10 cellular contexts compared by ENCODE assay signal in genomic region chrX:91434351-91435168, GRCh38. TPM values are rescaled to one million over a fixed set of nuclear protein-coding genes. Genes with fewer than 3 reads are reported as not detected.
DNase-seq lines count a peak whose midpoint lies in the region; ATAC-seq, FAIRE-seq and TF ChIP-seq lines count a peak whose summit lies in the region.
"Had no signal": no experiment of that assay in that cellular context is flagged by ENCODE, and none has a peak within 500 bp of the region (broad histone marks: within the 10 kb centered on the region; RNA-seq: fewer than 3 reads in every experiment).

TSS of gene PABPC5 (plus strand) at chrX:91434839. CDS start at chrX:91435578, 739 bp downstream.

- H2BK5ac ChIP-seq in H1 (ENCODE audit: low read depth, low read length), result no peak within 1 kb of the TSS

- H4K5ac ChIP-seq in H1 (ENCODE audit: insufficient read length, low read depth, low read length), result no peak within 1 kb of the TSS

- H3K27me3 Mint-ChIP-seq in activated T-cell treated with anti-CD3 and anti-CD28 coated beads, Interleukin-2, amount 50 U/mL, for 24 hours, result peaks cover 26% of the 10 kb centered on the region

- peak within 1 kb of the TSS; percentile 83 for H2AFZ ChIP-seq in H1 (ENCODE audit: low read length)

- no peak within 1 kb of the TSS for H2BK20ac ChIP-seq in H1 (ENCODE audit: low read length)

- H3K23me2 ChIP-seq in H1 (ENCODE audit: low read depth, low read length), result 0 out of 2 replicates have a peak, but pooled peaks cover 2% of the 10 kb centered on the region

- intact Hi-C loops in right lobe of liver (cut with DNase I), result no loop called here

- TF ChIP-seq CTCF in H1 (IDR thresholded peaks at IDR 0.05; ENCODE audit: control extremely low read depth in 1 of 3, insufficient read depth in 1 of 3, low read depth in 1 of 3, low read length in 3 of 3) (no peak), right lobe of liver (IDR thresholded peaks at IDR 0.05) (no peak)

- H3K9me3 ChIP-seq in H1 (ENCODE audit: insufficient read depth in 2 of 2, low read depth in 1 of 2, low read length in 1 of 2) (no peaks in the 10 kb centered on the region), right lobe of liver (no peaks in the 10 kb centered on the region)

- no peaks in the 10 kb centered on the region for H3K36me3 Mint-ChIP-seq in activated T-cell treated with anti-CD3 and anti-CD28 coated beads, Interleukin-2, amount 50 U/mL, for 24 hours (ENCODE audit: low read depth)

- no peaks in the 10 kb centered on the region for H3K9me3 Mint-ChIP-seq in activated T-cell treated with anti-CD3 and anti-CD28 coated beads, Interleukin-2, amount 50 U/mL, for 24 hours

- H2AK5ac ChIP-seq in H1 (ENCODE audit: low read depth, low read length), result no peak within 1 kb of the TSS

- WGBS in H1 (ENCODE audit: extremely low coverage in 1 of 2, insufficient coverage in 1 of 2, insufficient read length in 1 of 2, insufficient replicate concordance in 2 of 2, low coverage in 1 of 2, low lambda C conversion rate in 2 of 2, missing lambda C conversion rate in 1 of 2), 2 experiments, result 5% methylated on average over 24 of the region's 48 CpGs; no CpG with 5 or more reads in 1 of the 2 experiments
- whole genome bisulfite sequencing in right lobe of liver (ENCODE audit: insufficient coverage, low coverage, low lambda C conversion rate, missing lambda C conversion rate), result 11% methylated on average over 32 of the region's 48 CpGs

- H3K79me1 ChIP-seq in H1 (ENCODE audit: low read depth, low read length), result no peaks in the 10 kb centered on the region

- CTCF ChIA-PET in H1 (lab: Charles Lee; ENCODE audit: partially characterized antibody), result interaction anchor here (0.7 kb wide), 1 partner anchor 18 kb away, joined by 3 read pairs; no protein-coding TSS in a partner anchor

- ATAC-seq in right lobe of liver (peak; percentile 78 to 94 (median 90)), HG03280 (IDR thresholded peaks at IDR 0.05; ENCODE audit: unreplicated experiment) (no peak)

- H3K4me3 ChIP-seq in H1 (ENCODE audit: extremely low read depth in 1 of 4, insufficient read depth in 2 of 4, low read depth in 3 of 4, low read length in 4 of 4), result peak within 1 kb of the TSS; percentile 60 to 86 (median 65)
- peak within 1 kb of the TSS in 1 of 3 donors; percentile 23 for H3K4me3 ChIP-seq in right lobe of liver

- no peak within 1 kb of the TSS for H3K23ac ChIP-seq in H1 (ENCODE audit: insufficient read length)

- H3K56ac ChIP-seq in H1 (replicated peaks; ENCODE audit: insufficient read length, low read depth, low read length), result no peak within 1 kb of the TSS

- no peak within 1 kb of the TSS for H2BK12ac ChIP-seq in H1 (ENCODE audit: low read depth, low read length)

- no peak for TF ChIP-seq RAD21 in H1 (IDR thresholded peaks at IDR 0.05 in 1 of 2, conservative IDR thresholded peaks at IDR 0.05 in 1 of 2; ENCODE audit: low read depth in 2 of 2, low read length in 2 of 2)

- H4K8ac ChIP-seq in H1 (ENCODE audit: extremely low read depth, insufficient read depth, low read length), result peak within 1 kb of the TSS; percentile 79; the same call in 1 of the 2 replicates

- H2BK15ac ChIP-seq in H1 (ENCODE audit: low read length), result no peak within 1 kb of the TSS

- no peak within 1 kb of the TSS for H4K91ac ChIP-seq in H1 (replicated peaks; ENCODE audit: insufficient read length, low read length)

- H3K27me3 ChIP-seq in H1 (replicated peaks in 1 of 4; ENCODE audit: control insufficient read depth in 3 of 4, extremely low read depth in 1 of 4, insufficient read depth in 3 of 4, low read length in 3 of 4) (no peaks in the 10 kb centered on the region), right lobe of liver (no peaks in the 10 kb centered on the region)

- peak within 1 kb of the TSS in 1 of 4 experiments; percentile 69; a peak in 1 of 7 replicates for H3K9ac ChIP-seq in H1 (replicated peaks in 1 of 4; ENCODE audit: extremely low read depth in 1 of 4, low read depth in 3 of 4, low read length in 3 of 4)

- TF ChIP-seq POLR2A in H1 (IDR thresholded peaks at IDR 0.05; ENCODE audit: control extremely low read depth in 1 of 2, low read depth in 2 of 2, low read length in 2 of 2), result peak in 1 of 2 experiments; percentile 34; a peak in 1 of 3 replicates
- no peak for TF ChIP-seq POLR2A in right lobe of liver (IDR thresholded peaks at IDR 0.05)

- H2BK120ac ChIP-seq in H1 (replicated peaks; ENCODE audit: low read depth, low read length), result no peak within 1 kb of the TSS

- no peaks in the 10 kb centered on the region for H4K20me1 ChIP-seq in H1 (replicated peaks in 1 of 2; ENCODE audit: control insufficient read depth in 1 of 2, insufficient read depth in 2 of 2, low read length in 2 of 2)

- no peak for DNase-seq in activated T-cell treated with anti-CD3 and anti-CD28 coated beads, Interleukin-2, amount 50 U/mL, for 24 hours
- no peak for DNase-seq in activated T-cell treated with anti-CD3 and anti-CD28 coated beads, Interleukin-2, amount 50 U/mL, for 1 hour
- DNase-seq in H1 (ENCODE audit: low read depth in 1 of 2, low spot score in 2 of 2) (peak; percentile 38 to 79), right lobe of liver (peak; percentile 46 to 60 (median 59)), superior temporal gyrus (ENCODE audit: extremely low spot score) (peak; percentile 74), RPMI8226 (no peak)
- no peak for DNase-seq in activated naive CD4-positive, alpha-beta T cell (lab: John Stamatoyannopoulos, UW)
- DNase-seq: DND-41 had no signal

- TF ChIP-seq EP300 in H1 (IDR thresholded peaks at IDR 0.05; ENCODE audit: borderline replicate concordance in 1 of 2, low read depth in 2 of 2, low read length in 2 of 2), result no peak

- H3K4me2 ChIP-seq in H1 (ENCODE audit: insufficient read depth in 1 of 2, low read depth in 2 of 2, low read length in 2 of 2), result peak within 1 kb of the TSS; percentile 83

- H3K79me2 ChIP-seq in H1 (ENCODE audit: control insufficient read depth in 1 of 2, insufficient read depth in 2 of 2, low read length in 2 of 2), result no peaks in the 10 kb centered on the region

- H3K4me1 Mint-ChIP-seq in activated T-cell treated with anti-CD3 and anti-CD28 coated beads, Interleukin-2, amount 50 U/mL, for 24 hours (ENCODE audit: low read depth), result peaks cover 4% of the 10 kb centered on the region

- no peak within 1 kb of the TSS for H3K27ac Mint-ChIP-seq in activated T-cell treated with anti-CD3 and anti-CD28 coated beads, Interleukin-2, amount 50 U/mL, for 24 hours

- no peak within 1 kb of the TSS for H3K4ac ChIP-seq in H1 (replicated peaks; ENCODE audit: insufficient read length, low read depth, low read length)

- peak; percentile 90 for FAIRE-seq in H1 (lab: Jason Lieb, UNC)

- POLR2A ChIA-PET in H1 (lab: Charles Lee; ENCODE audit: partially characterized antibody), result no interaction called here

- H3K27ac ChIP-seq in H1 (ENCODE audit: low read depth, low read length) (no peak within 1 kb of the TSS), right lobe of liver (peak within 1 kb of the TSS in 1 of 3 donors; percentile 3)
- H3K27ac ChIP-seq: VCaP had no signal

- H3K18ac ChIP-seq in H1 (ENCODE audit: extremely low read depth, low read length), result no peak within 1 kb of the TSS

- H3K36me3 ChIP-seq in H1 (ENCODE audit: control insufficient read depth in 2 of 4, insufficient read depth in 4 of 4, low read length in 3 of 4), result no peaks in the 10 kb centered on the region
- H3K36me3 ChIP-seq in right lobe of liver, result no peaks in the 10 kb centered on the region

- no peaks in the 10 kb centered on the region for H3K4me1 ChIP-seq in H1 (replicated peaks in 1 of 4; ENCODE audit: control insufficient read depth in 3 of 4, insufficient read depth in 4 of 4, low read length in 3 of 4)
- H3K4me1 ChIP-seq in right lobe of liver, result no peaks in the 10 kb centered on the region

- H3K4me3 Mint-ChIP-seq in activated T-cell treated with anti-CD3 and anti-CD28 coated beads, Interleukin-2, amount 50 U/mL, for 24 hours, result peak within 1 kb of the TSS; percentile 15

- H3K14ac ChIP-seq in H1 (ENCODE audit: insufficient read length), result no peak within 1 kb of the TSS

TF ChIP-seq in H1, 55 proteins besides CTCF, POLR2A, EP300 and RAD21:
- peak; percentile 51; the same call in 1 of the 2 replicates for TF ChIP-seq TAF1 (IDR thresholded peaks at IDR 0.05; ENCODE audit: low read depth, low read length)
- TF ChIP-seq KDM4A (IDR thresholded peaks at IDR 0.05; ENCODE audit: low read depth, low read length, severe bottlenecking), result peak; percentile 63
- TF ChIP-seq BACH1 (IDR thresholded peaks at IDR 0.05; ENCODE audit: low read length), result no peak
- no peak for TF ChIP-seq SIX5 (IDR thresholded peaks at IDR 0.05; ENCODE audit: low read depth, low read length)
- no peak for TF ChIP-seq RBBP5 (IDR thresholded peaks at IDR 0.05; ENCODE audit: borderline replicate concordance, low read depth, low read length)
- TF ChIP-seq HDAC2 (IDR thresholded peaks at IDR 0.05; ENCODE audit: borderline replicate concordance in 1 of 2, low read depth in 2 of 2, low read length in 2 of 2), result no peak
- no peak for TF ChIP-seq SIRT6 (IDR thresholded peaks at IDR 0.05; ENCODE audit: low read length)
- TF ChIP-seq TBP (IDR thresholded peaks at IDR 0.05; ENCODE audit: low read depth, low read length), result no peak
- peak; percentile 83 for TF ChIP-seq ASH2L (IDR thresholded peaks at IDR 0.05; ENCODE audit: low read length)
- no peak for TF ChIP-seq GTF2F1 (IDR thresholded peaks at IDR 0.05; ENCODE audit: borderline replicate concordance, low read depth, low read length)
- TF ChIP-seq TEAD4 (IDR thresholded peaks at IDR 0.05; ENCODE audit: low read depth, low read length), result no peak
- no peak for TF ChIP-seq RNF2 (IDR thresholded peaks at IDR 0.05; ENCODE audit: borderline replicate concordance, low read depth, low read length, missing control alignments, poor library complexity, severe bottlenecking)
- TF ChIP-seq PHF8 (conservative IDR thresholded peaks at IDR 0.05; ENCODE audit: low read depth, low read length), result 0 out of 2 replicates have a peak, but pooled peaks have one; percentile 27
TF ChIP-seq in H1: peak in this region for 4.

RNA-seq across cellular contexts. Expression of gene PABPC5, which starts in this region (rescaled TPM):
- total RNA-seq in H1 (2021; fragmentation: NEBNext Ultra II Directional; extraction: Animal tissue kit (Norgen Biotek cat#: 25700)), result 1.0 and 1.4 TPM in 2 replicates
- 0.16 and 0.35 TPM in 2 replicates for polyA plus RNA-seq in H1 (2011; rRNA removed)
- polyA plus RNA-seq in H1 (2011; cell fraction: cytosol; rRNA removed), result 0.44 TPM
- 0.29 TPM for polyA plus RNA-seq in H1 (2011; cell fraction: nucleus; rRNA removed)
- polyA plus RNA-seq in H1 (2012, experiment 1 of 2), result 0.57 to 1.7 TPM (median 0.85 TPM) in 4 replicates
- 0.64 TPM for polyA plus RNA-seq in H1 (2012, experiment 2 of 2)
- polyA plus RNA-seq in H1 (2013, experiment 1 of 2), result 1.7 TPM
- polyA plus RNA-seq in H1 (2013, experiment 2 of 2), result 1.7 TPM
- polyA minus RNA-seq in H1 (2011; rRNA and poly(A)+ RNA removed), result 0.47 and 0.95 TPM in 2 replicates
- 0.81 TPM for polyA minus RNA-seq in H1 (2011; cell fraction: cytosol; rRNA and poly(A)+ RNA removed)
- 0.70 TPM for polyA minus RNA-seq in H1 (2011; cell fraction: nucleus; rRNA and poly(A)+ RNA removed)
- total RNA-seq in right lobe of liver, result under 1 TPM; 0.11 to 0.62 (median 0.23) TPM

Comparison
In these comparisons a context has a peak if more than half of its experiments do, and no peak if none do; other contexts are left out.
1. Peak in DNase-seq and ATAC-seq in right lobe of liver; RNA of the gene not detected or under 1 TPM.
2. DNase-seq: peak in H1 (2 of 2) and superior temporal gyrus (single experiment); none in activated T-cell treated with anti-CD3 and anti-CD28 coated beads, Interleukin-2, amount 50 U/mL, for 24 hours (single experiment), activated T-cell treated with anti-CD3 and anti-CD28 coated beads, Interleukin-2, amount 50 U/mL, for 1 hour (single experiment), RPMI8226 (single experiment) and activated naive CD4-positive, alpha-beta T cell (0 of 4).